Comparison of ENCODE assay signal across 20 cellular contexts in genomic region chr12:39327965-39328364, GRCh38.
A peak's percentile ranks its signal among the peaks of the same experiment; 100 is the strongest.
DNase-seq lines count a peak whose midpoint lies in the region; ATAC-seq and TF ChIP-seq lines count a peak whose summit lies in the region.
"Had no signal": no experiment of that assay in that cellular context is flagged by ENCODE, and none has a peak within 500 bp of the region (broad histone marks: within the 10 kb centered on the region; RNA-seq: fewer than 3 reads in every experiment).

No MANE protein-coding gene starts in this region.

- H3K36me3 ChIP-seq in heart right ventricle, result peaks cover 0 to 52% (median 5%) of the 10 kb centered on the region in 9 donors
- peaks cover 22% of the 10 kb centered on the region for H3K36me3 ChIP-seq in right atrium auricular region
- no peaks in the 10 kb centered on the region for H3K36me3 ChIP-seq in MG63
- H3K36me3 ChIP-seq: BLaER1 had no signal

- 46% methylated on average over 6 of the region's 6 CpGs for WGBS in right cardiac atrium
- 50 to 53% methylated on average over 6 of the region's 6 CpGs for WGBS in heart right ventricle, 2 donors

- no peak for DNase-seq in Right ventricle myocardium inferior (ENCODE audit: missing footprints)
- no peak for DNase-seq in right cardiac atrium
- DNase-seq in heart right ventricle, result no peak
- no peak for DNase-seq in right atrium auricular region (ENCODE audit: low spot score)
- no peak for DNase-seq in GM13977 (ENCODE audit: low spot score)
- no peak for DNase-seq in NCI-H1105 treated with DMSO at 0.1 percent for 48 hours (lab: John Stamatoyannopoulos, UW)
- no peak for DNase-seq in MG63
- DNase-seq: Caco-2; CD4-positive, CD25-positive, alpha-beta regulatory T cell; CD8-positive, alpha-beta T cell; DMS153; EL; GDM1; GOT3; H7; HCEC 1CT had no signal

- peak; percentile 39 for ATAC-seq in Right ventricle myocardium inferior
- no peak for ATAC-seq in right cardiac atrium
- ATAC-seq in heart right ventricle, result peak in 5 of 8 donors; percentile 33 to 70 (median 53)
- ATAC-seq: CD8-positive, alpha-beta T cell; GM12878 had no signal

- H3K4me1 ChIP-seq in right cardiac atrium (ENCODE audit: control insufficient read depth, insufficient read depth, low read length) (no peaks in the 10 kb centered on the region), heart right ventricle (peaks cover 0 to 15% (median 5%) of the 10 kb centered on the region in 9 donors), right atrium auricular region (peaks cover 0 to 20% of the 10 kb centered on the region in 2 donors)
- H3K4me1 ChIP-seq: BLaER1, Caco-2 had no signal

- H3K27me3 ChIP-seq in right cardiac atrium (ENCODE audit: control insufficient read depth, insufficient read depth) (no peaks in the 10 kb centered on the region), heart right ventricle (no peaks in the 10 kb centered on the region), right atrium auricular region (no peaks in the 10 kb centered on the region), MG63 (no peaks in the 10 kb centered on the region)
- H3K27me3 ChIP-seq: BLaER1 had no signal

- in situ Hi-C loops in GM13977 (cut with MboI; ENCODE audit: low pct_unique_long_range_greater_than_20kb, low sequenced_read_pairs, unreplicated experiment), result no loop called here

- intact Hi-C loops in Right ventricle myocardium inferior (cut with DNase I), result loop anchor here (5.0 kb wide), 1 partner anchor 114 kb away; the partner anchor contains the start of gene KIF21A
- intact Hi-C loops in right cardiac atrium (cut with DNase I), result no loop called here
- intact Hi-C loops in heart right ventricle (cut with DNase I), result loop anchor here in 4 of 10 donors (10.0 kb wide), 2 partner anchors 117 to 367 kb away; partner anchors contain the start of gene KIF21A (in 2 of the 4)

- no peak overlapping the region for H3K4me3 ChIP-seq in right cardiac atrium (ENCODE audit: low read length)
- no peak overlapping the region for H3K4me3 ChIP-seq in heart right ventricle
- H3K4me3 ChIP-seq in right atrium auricular region, result no peak overlapping the region
- no peak overlapping the region for H3K4me3 ChIP-seq in MG63
- H3K4me3 ChIP-seq: BLaER1, GM12878 had no signal

- H3K9me3 ChIP-seq in right cardiac atrium (ENCODE audit: control insufficient read depth, low read length), result no peaks in the 10 kb centered on the region
- no peaks in the 10 kb centered on the region for H3K9me3 ChIP-seq in heart right ventricle
- H3K9me3 ChIP-seq in right atrium auricular region, result no peaks in the 10 kb centered on the region
- H3K9me3 ChIP-seq in MG63, result no peaks in the 10 kb centered on the region
- H3K9me3 ChIP-seq: BLaER1, Caco-2 had no signal

- H3K27ac ChIP-seq in right cardiac atrium (ENCODE audit: low read length) (no peak overlapping the region), heart right ventricle (peak overlapping the region in 5 of 10 donors; percentile 8 to 39 (median 19)), right atrium auricular region (peak overlapping the region; percentile 36 to 59)
- H3K27ac ChIP-seq: 22Rv1, BLaER1, C4-2B had no signal

- TF ChIP-seq CTCF in heart right ventricle (IDR thresholded peaks at IDR 0.05) (no peak), right atrium auricular region (IDR thresholded peaks at IDR 0.05) (no peak), GM13977 (IDR thresholded peaks at IDR 0.05; ENCODE audit: extremely low read depth, insufficient read depth, missing control alignments) (no peak)

Comparison
In these comparisons a context has a peak if more than half of its experiments do, and no peak if none do; other contexts are left out.
1. ATAC-seq: peak in Right ventricle myocardium inferior (single experiment) and heart right ventricle (5 of 8); none in right cardiac atrium (0 of 2).